In the genomic region with DNA sequence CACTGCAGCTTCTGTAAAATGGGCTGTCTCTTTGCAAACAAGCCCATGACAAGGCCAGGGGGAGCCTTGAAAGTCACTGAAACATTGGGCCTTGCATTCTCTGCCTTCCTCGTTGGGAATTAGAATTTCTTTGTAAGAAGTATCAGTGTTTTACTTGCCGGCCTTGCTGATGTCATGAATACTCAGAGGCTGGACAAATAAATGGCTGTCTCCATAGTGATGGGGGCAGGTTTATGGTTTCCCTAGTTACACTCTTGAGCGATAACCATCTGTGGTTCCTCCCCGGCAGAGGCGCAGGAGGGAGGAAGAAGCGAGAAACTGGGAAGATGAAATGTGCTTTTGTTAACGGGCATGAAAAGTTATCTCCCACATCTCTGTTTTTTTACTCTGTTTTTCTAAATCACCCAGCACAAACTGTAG, we compare ENCODE assay signal across 8 cellular contexts.
DNase-seq lines count a peak whose midpoint lies in the region; TF ChIP-seq lines count a peak whose summit lies in the region.

No MANE protein-coding gene starts in this region.

- peaks cover 11% of the 10 kb centered on the region for H3K4me1 Mint-ChIP-seq in activated naive CD4-positive, alpha-beta T cell treated with anti-CD3 and anti-CD28 coated beads for 36 hours (ENCODE audit: low read depth)
- peaks cover 14% of the 10 kb centered on the region for H3K4me1 Mint-ChIP-seq in stimulated activated naive CD8-positive, alpha-beta T cell treated with anti-CD3 and anti-CD28 coated beads, Interleukin-15, Interleukin-2, amounts not matched to agents 100 ng/mL and 50 ng/mL, for 24 hours (ENCODE audit: low read depth)

- H3K4me1 ChIP-seq in A673 (ENCODE audit: insufficient read depth, low read length, poor library complexity, severe bottlenecking): no peaks in the 10 kb centered on the region

- peak; percentile 8 for DNase-seq in activated naive CD4-positive, alpha-beta T cell treated with anti-CD3 and anti-CD28 coated beads for 36 hours
- no peak for DNase-seq in activated naive CD4-positive, alpha-beta T cell treated with Interleukin-2 at 50 U/mL for 16 hours
- DNase-seq in HK-2 (ENCODE audit: unreplicated experiment) (peak; percentile 36), brain microvascular endothelial cell (peak; percentile 94), retina (no peak), A673 (ENCODE audit: low spot score) (no peak)
- no peak for DNase-seq in activated effector memory CD4-positive, alpha-beta T cell treated with Interleukin-2 at 50 U/mL for 16 hours

- H3K36me3 ChIP-seq in brain microvascular endothelial cell (replicated peaks): no peaks in the 10 kb centered on the region
- H3K36me3 ChIP-seq in A673 (ENCODE audit: insufficient read depth, low read length, poor library complexity, severe bottlenecking): no peaks in the 10 kb centered on the region

- intact Hi-C loops in activated naive CD4-positive, alpha-beta T cell treated with anti-CD3 and anti-CD28 coated beads for 36 hours (cut with micrococcal nuclease): loop anchor here (1.0 kb wide), 1 partner anchor 15 kb away; no protein-coding TSS in a partner anchor
- intact Hi-C loops in A673 (cut with micrococcal nuclease; ENCODE audit: unreplicated experiment): no loop called here

- no peaks in the 10 kb centered on the region for H3K36me3 Mint-ChIP-seq in activated naive CD4-positive, alpha-beta T cell treated with anti-CD3 and anti-CD28 coated beads for 36 hours (ENCODE audit: low read depth)
- H3K36me3 Mint-ChIP-seq in stimulated activated naive CD8-positive, alpha-beta T cell treated with anti-CD3 and anti-CD28 coated beads, Interleukin-15, Interleukin-2, amounts not matched to agents 100 ng/mL and 50 ng/mL, for 24 hours (ENCODE audit: low read depth): no peaks in the 10 kb centered on the region

- H3K27ac ChIP-seq in brain microvascular endothelial cell (no peak overlapping the region), A673 (ENCODE audit: low read depth, low read length, poor library complexity, severe bottlenecking) (no peak overlapping the region)

- no peaks in the 10 kb centered on the region for H3K9me3 Mint-ChIP-seq in activated naive CD4-positive, alpha-beta T cell treated with anti-CD3 and anti-CD28 coated beads for 36 hours
- no peaks in the 10 kb centered on the region for H3K9me3 Mint-ChIP-seq in stimulated activated naive CD8-positive, alpha-beta T cell treated with anti-CD3 and anti-CD28 coated beads, Interleukin-15, Interleukin-2, amounts not matched to agents 100 ng/mL and 50 ng/mL, for 24 hours

- no peak overlapping the region for H3K4me3 Mint-ChIP-seq in activated naive CD4-positive, alpha-beta T cell treated with anti-CD3 and anti-CD28 coated beads for 36 hours
- no peak overlapping the region for H3K4me3 Mint-ChIP-seq in stimulated activated naive CD8-positive, alpha-beta T cell treated with anti-CD3 and anti-CD28 coated beads, Interleukin-15, Interleukin-2, amounts not matched to agents 100 ng/mL and 50 ng/mL, for 24 hours

- H3K4me3 ChIP-seq in brain microvascular endothelial cell (ENCODE audit: low read depth, low read length): no peak overlapping the region
- no peak overlapping the region for H3K4me3 ChIP-seq in A673 (ENCODE audit: low read depth, low read length, poor library complexity, severe bottlenecking)

- H3K27me3 ChIP-seq in brain microvascular endothelial cell (replicated peaks) (peaks cover 9% of the 10 kb centered on the region), A673 (replicated peaks; ENCODE audit: insufficient read depth, low read depth, low read length, poor library complexity) (peaks cover 87% of the 10 kb centered on the region)

- CTCF ChIA-PET in activated naive CD4-positive, alpha-beta T cell treated with anti-CD3 and anti-CD28 coated beads for 36 hours (lab: Charles Lee): interaction anchor here (0.6 kb wide), 1 partner anchor 23 kb away, joined by 3 read pairs; no protein-coding TSS in a partner anchor
- CTCF ChIA-PET in A673 (lab: Charles Lee): no interaction called here

- peaks cover 28% of the 10 kb centered on the region for H3K27me3 Mint-ChIP-seq in activated naive CD4-positive, alpha-beta T cell treated with anti-CD3 and anti-CD28 coated beads for 36 hours (ENCODE audit: low read depth)
- H3K27me3 Mint-ChIP-seq in stimulated activated naive CD8-positive, alpha-beta T cell treated with anti-CD3 and anti-CD28 coated beads, Interleukin-15, Interleukin-2, amounts not matched to agents 100 ng/mL and 50 ng/mL, for 24 hours: peaks cover 28% of the 10 kb centered on the region

- no peaks in the 10 kb centered on the region for H3K9me3 ChIP-seq in A673 (ENCODE audit: low read depth, low read length, poor library complexity, severe bottlenecking)

- BruUV-seq in A673 (replicated peaks; lab: Mats Ljungman, UMichigan): no TSS peak

- in situ Hi-C loops in brain microvascular endothelial cell (cut with HindIII; ENCODE audit: low pct_ligation_motif_present, low sequenced_read_pairs): no loop called here

- no peak for TF ChIP-seq CTCF in brain microvascular endothelial cell (IDR thresholded peaks at IDR 0.05; ENCODE audit: low read depth, low read length, missing control alignments)
- TF ChIP-seq CTCF in A673 (conservative IDR thresholded peaks at IDR 0.05; ENCODE audit: low read depth, low read length): no peak

- POLR2A ChIA-PET in A673 (lab: Charles Lee; ENCODE audit: low non-redundant PET): no interaction called here

- no peak overlapping the region for H3K27ac Mint-ChIP-seq in activated naive CD4-positive, alpha-beta T cell treated with anti-CD3 and anti-CD28 coated beads for 36 hours
- peak overlapping the region; percentile 54 for H3K27ac Mint-ChIP-seq in stimulated activated naive CD8-positive, alpha-beta T cell treated with anti-CD3 and anti-CD28 coated beads, Interleukin-15, Interleukin-2, amounts not matched to agents 100 ng/mL and 50 ng/mL, for 24 hours

Comparison
In these comparisons a context has a peak if more than half of its experiments do, and no peak if none do; other contexts are left out.
1. DNase-seq: peak in activated naive CD4-positive, alpha-beta T cell treated with anti-CD3 and anti-CD28 coated beads for 36 hours (single experiment), HK-2 (single experiment) and brain microvascular endothelial cell (single experiment); none in activated naive CD4-positive, alpha-beta T cell treated with Interleukin-2 at 50 U/mL for 16 hours (single experiment), activated effector memory CD4-positive, alpha-beta T cell treated with Interleukin-2 at 50 U/mL for 16 hours (single experiment), retina (single experiment) and A673 (single experiment).